Comparison of ENCODE assay signal across 1 cellular context in genomic region chr5:83443539-83443938, GRCh38.
TF ChIP-seq lines count a peak whose summit lies in the region.

No MANE protein-coding gene starts in this region.

TF ChIP-seq in IMR-90, 13 proteins besides CTCF, POLR2A, EP300 and RAD21 (continued from another document):
- no peak for TF ChIP-seq NFE2L2 (IDR thresholded peaks at IDR 0.05; ENCODE audit: low read depth, low read length)
TF ChIP-seq in IMR-90: peak in this region for 0.
